In genomic region chr7:5501465-5501864, GRCh38 we compare ENCODE assay signal across 4 cellular contexts.
TF ChIP-seq lines count a peak whose summit lies in the region.

No MANE protein-coding gene starts in this region.

TF ChIP-seq in SK-N-SH, 30 proteins besides CTCF, POLR2A, EP300 and RAD21 (continues in another document):
- no peak for TF ChIP-seq IRF3 (IDR thresholded peaks at IDR 0.05; ENCODE audit: low read depth, low read length)
- TF ChIP-seq YY1 (IDR thresholded peaks at IDR 0.05; ENCODE audit: low read depth): no peak
- no peak for TF ChIP-seq RFX5 (IDR thresholded peaks at IDR 0.05; ENCODE audit: low read length)
- no peak for TF ChIP-seq SIN3A (IDR thresholded peaks at IDR 0.05; ENCODE audit: borderline replicate concordance, low read depth, low read length)
- no peak for TF ChIP-seq REST (IDR thresholded peaks at IDR 0.05; ENCODE audit: low read depth, low read length)
- TF ChIP-seq TCF12 (IDR thresholded peaks at IDR 0.05): no peak
- TF ChIP-seq FOXM1 (IDR thresholded peaks at IDR 0.05; ENCODE audit: low read depth): no peak
- no peak for TF ChIP-seq TAF1 (IDR thresholded peaks at IDR 0.05; ENCODE audit: borderline replicate concordance, low read depth, low read length)

TF ChIP-seq in SK-N-SH treated with all-trans-retinoic acid at 6 μM for 48 hours, 23 proteins besides CTCF, POLR2A, EP300 and RAD21:
- TF ChIP-seq, protein P1, sequence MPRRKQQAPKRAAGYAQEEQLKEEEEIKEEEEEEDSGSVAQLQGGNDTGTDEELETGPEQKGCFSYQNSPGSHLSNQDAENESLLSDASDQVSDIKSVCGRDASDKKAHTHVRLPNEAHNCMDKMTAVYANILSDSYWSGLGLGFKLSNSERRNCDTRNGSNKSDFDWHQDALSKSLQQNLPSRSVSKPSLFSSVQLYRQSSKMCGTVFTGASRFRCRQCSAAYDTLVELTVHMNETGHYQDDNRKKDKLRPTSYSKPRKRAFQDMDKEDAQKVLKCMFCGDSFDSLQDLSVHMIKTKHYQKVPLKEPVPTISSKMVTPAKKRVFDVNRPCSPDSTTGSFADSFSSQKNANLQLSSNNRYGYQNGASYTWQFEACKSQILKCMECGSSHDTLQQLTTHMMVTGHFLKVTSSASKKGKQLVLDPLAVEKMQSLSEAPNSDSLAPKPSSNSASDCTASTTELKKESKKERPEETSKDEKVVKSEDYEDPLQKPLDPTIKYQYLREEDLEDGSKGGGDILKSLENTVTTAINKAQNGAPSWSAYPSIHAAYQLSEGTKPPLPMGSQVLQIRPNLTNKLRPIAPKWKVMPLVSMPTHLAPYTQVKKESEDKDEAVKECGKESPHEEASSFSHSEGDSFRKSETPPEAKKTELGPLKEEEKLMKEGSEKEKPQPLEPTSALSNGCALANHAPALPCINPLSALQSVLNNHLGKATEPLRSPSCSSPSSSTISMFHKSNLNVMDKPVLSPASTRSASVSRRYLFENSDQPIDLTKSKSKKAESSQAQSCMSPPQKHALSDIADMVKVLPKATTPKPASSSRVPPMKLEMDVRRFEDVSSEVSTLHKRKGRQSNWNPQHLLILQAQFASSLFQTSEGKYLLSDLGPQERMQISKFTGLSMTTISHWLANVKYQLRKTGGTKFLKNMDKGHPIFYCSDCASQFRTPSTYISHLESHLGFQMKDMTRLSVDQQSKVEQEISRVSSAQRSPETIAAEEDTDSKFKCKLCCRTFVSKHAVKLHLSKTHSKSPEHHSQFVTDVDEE (CRISPR knock-in tag; IDR thresholded peaks at IDR 0.05): no peak
- TF ChIP-seq SNAI2 (CRISPR knock-in tag; IDR thresholded peaks at IDR 0.05): no peak

TF ChIP-seq in IMR-90, 13 proteins besides CTCF, POLR2A, EP300 and RAD21:
- TF ChIP-seq CHD1 (IDR thresholded peaks at IDR 0.05; ENCODE audit: low read depth, low read length): no peak

TF ChIP-seq in H1, 55 proteins besides CTCF, POLR2A, EP300 and RAD21:
- TF ChIP-seq MAFK (IDR thresholded peaks at IDR 0.05; ENCODE audit: low read depth, low read length) (no peak), RNF2 (IDR thresholded peaks at IDR 0.05; ENCODE audit: borderline replicate concordance, low read depth, low read length, missing control alignments, poor library complexity, severe bottlenecking) (no peak), EZH2 (IDR thresholded peaks at IDR 0.05; ENCODE audit: low read depth, low read length, severe bottlenecking) (no peak), HDAC6 (IDR thresholded peaks at IDR 0.05; ENCODE audit: low read depth, low read length) (no peak), HDAC2 (IDR thresholded peaks at IDR 0.05; ENCODE audit: borderline replicate concordance in 1 of 2, low read depth in 2 of 2, low read length in 2 of 2) (no peak), SIRT6 (IDR thresholded peaks at IDR 0.05; ENCODE audit: low read length) (no peak), SP2 (IDR thresholded peaks at IDR 0.05; ENCODE audit: low read length) (no peak), RBBP5 (IDR thresholded peaks at IDR 0.05; ENCODE audit: borderline replicate concordance, low read depth, low read length) (no peak), CTBP2 (IDR thresholded peaks at IDR 0.05; ENCODE audit: borderline replicate concordance, insufficient read depth, insufficient read length, low read length) (no peak), KDM5A (IDR thresholded peaks at IDR 0.05; ENCODE audit: low read length) (no peak), POU5F1 (IDR thresholded peaks at IDR 0.05; ENCODE audit: low read depth, low read length) (no peak), BRCA1 (IDR thresholded peaks at IDR 0.05; ENCODE audit: low read depth, low read length) (no peak), POLR2AphosphoS5 (IDR thresholded peaks at IDR 0.05; ENCODE audit: low read depth, low read length) (no peak), YY1 (IDR thresholded peaks at IDR 0.05; ENCODE audit: low read depth, low read length) (no peak)
- TF ChIP-seq, protein P2, sequence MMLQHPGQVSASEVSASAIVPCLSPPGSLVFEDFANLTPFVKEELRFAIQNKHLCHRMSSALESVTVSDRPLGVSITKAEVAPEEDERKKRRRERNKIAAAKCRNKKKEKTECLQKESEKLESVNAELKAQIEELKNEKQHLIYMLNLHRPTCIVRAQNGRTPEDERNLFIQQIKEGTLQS (IDR thresholded peaks at IDR 0.05; ENCODE audit: insufficient read depth, low read depth, low read length): no peak
- TF ChIP-seq, protein P3, sequence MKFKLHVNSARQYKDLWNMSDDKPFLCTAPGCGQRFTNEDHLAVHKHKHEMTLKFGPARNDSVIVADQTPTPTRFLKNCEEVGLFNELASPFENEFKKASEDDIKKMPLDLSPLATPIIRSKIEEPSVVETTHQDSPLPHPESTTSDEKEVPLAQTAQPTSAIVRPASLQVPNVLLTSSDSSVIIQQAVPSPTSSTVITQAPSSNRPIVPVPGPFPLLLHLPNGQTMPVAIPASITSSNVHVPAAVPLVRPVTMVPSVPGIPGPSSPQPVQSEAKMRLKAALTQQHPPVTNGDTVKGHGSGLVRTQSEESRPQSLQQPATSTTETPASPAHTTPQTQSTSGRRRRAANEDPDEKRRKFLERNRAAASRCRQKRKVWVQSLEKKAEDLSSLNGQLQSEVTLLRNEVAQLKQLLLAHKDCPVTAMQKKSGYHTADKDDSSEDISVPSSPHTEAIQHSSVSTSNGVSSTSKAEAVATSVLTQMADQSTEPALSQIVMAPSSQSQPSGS (IDR thresholded peaks at IDR 0.05; ENCODE audit: low read length): no peak
